In the genomic region with DNA sequence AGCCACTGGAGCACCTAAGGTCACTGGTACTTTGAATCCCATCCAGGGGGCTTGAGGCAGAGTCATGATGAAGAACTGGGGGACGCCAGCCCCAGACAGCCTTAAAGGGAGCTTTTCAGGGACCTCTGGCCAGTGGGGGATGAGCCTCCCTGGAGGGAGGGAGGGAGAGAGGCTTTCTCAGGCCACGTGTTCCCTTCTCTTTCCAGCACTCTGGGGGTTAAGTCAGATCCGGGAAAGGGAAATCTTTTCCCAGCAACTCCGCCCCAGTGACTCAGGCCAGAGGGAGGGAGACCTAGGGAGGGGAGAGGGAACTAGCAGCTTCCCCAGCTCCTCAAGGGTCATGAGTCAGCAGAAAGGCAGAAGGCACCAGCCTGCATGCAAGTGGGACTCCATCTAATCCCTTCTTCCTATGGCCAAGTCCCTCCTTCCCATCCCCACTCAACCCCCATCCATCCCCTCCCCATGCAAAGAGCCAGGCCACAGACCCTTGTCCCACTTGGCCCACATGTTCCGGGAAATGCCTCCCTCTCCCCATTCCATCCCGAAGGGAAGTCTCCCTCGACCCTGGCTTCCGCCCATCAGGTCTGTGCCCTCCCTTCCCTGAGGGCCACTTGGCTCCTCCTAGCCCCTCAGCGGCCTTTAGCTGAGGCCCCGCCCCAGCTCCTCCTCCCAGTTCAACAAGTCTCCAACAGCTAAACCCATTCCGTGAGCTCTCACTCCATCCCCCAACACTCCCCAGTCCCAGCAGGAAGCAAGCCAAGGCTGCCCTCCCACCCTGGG, we compare ENCODE assay signal across 8 cellular contexts. TPM values are rescaled to one million over a fixed set of nuclear protein-coding genes. Genes with fewer than 3 reads are reported as not detected.
DNase-seq lines count a peak whose midpoint lies in the region; ATAC-seq and FAIRE-seq lines count a peak whose summit lies in the region.

No MANE protein-coding gene starts in this region.

- peaks cover 35% of the 10 kb centered on the region for H3K36me3 Mint-ChIP-seq in activated CD4-positive, alpha-beta T cell treated with anti-CD3 and anti-CD28 coated beads for 36 hours (ENCODE audit: low read depth)
- peaks cover 16 to 30% (median 20%) of the 10 kb centered on the region in 3 donors for H3K36me3 Mint-ChIP-seq in immature natural killer cell

- peak overlapping the region; percentile 86 to 97 (median 97) for H3K4me3 ChIP-seq in skeletal muscle tissue (ENCODE audit: low read length in 3 of 3)

- no peaks in the 10 kb centered on the region for H3K27me3 Mint-ChIP-seq in activated CD4-positive, alpha-beta T cell treated with anti-CD3 and anti-CD28 coated beads for 36 hours
- peaks cover 5 to 16% (median 9%) of the 10 kb centered on the region in 3 donors for H3K27me3 Mint-ChIP-seq in immature natural killer cell (ENCODE audit: low read depth in 3 of 3)

- H3K4me1 ChIP-seq in skeletal muscle tissue (ENCODE audit: control insufficient read depth in 3 of 3, insufficient read depth in 3 of 3, low read length in 3 of 3) = peaks cover 74 to 82% (median 75%) of the 10 kb centered on the region in 3 donors

- no peaks in the 10 kb centered on the region for H3K27me3 ChIP-seq in skeletal muscle tissue (ENCODE audit: control insufficient read depth in 3 of 3, insufficient read depth in 3 of 3, low read length in 3 of 3)

- FAIRE-seq in TTC549 (lab: Jason Lieb, UNC) = peak; percentile 34

- H3K27ac Mint-ChIP-seq in activated CD4-positive, alpha-beta T cell treated with anti-CD3 and anti-CD28 coated beads for 36 hours = no peak overlapping the region
- no peak overlapping the region for H3K27ac Mint-ChIP-seq in immature natural killer cell

- peaks cover 28 to 32% (median 29%) of the 10 kb centered on the region in 3 donors for H3K36me3 ChIP-seq in skeletal muscle tissue (ENCODE audit: control insufficient read depth in 3 of 3, insufficient read depth in 3 of 3, low read length in 3 of 3)

- no peak overlapping the region for H3K4me3 Mint-ChIP-seq in activated CD4-positive, alpha-beta T cell treated with anti-CD3 and anti-CD28 coated beads for 36 hours
- no peak overlapping the region for H3K4me3 Mint-ChIP-seq in immature natural killer cell

- H3K9me3 Mint-ChIP-seq in activated CD4-positive, alpha-beta T cell treated with anti-CD3 and anti-CD28 coated beads for 36 hours (ENCODE audit: low read depth) = no peaks in the 10 kb centered on the region
- no peaks in the 10 kb centered on the region for H3K9me3 Mint-ChIP-seq in immature natural killer cell

- POLR2A ChIA-PET in activated CD4-positive, alpha-beta T cell treated with anti-CD3 and anti-CD28 coated beads for 36 hours (lab: Charles Lee) = interaction anchor here (0.9 to 3.1 kb wide), 7 partner anchors 9 to 196 kb away, joined by 3 to 11 read pairs (median 3); partner anchors contain the start of genes TAPBPL and VAMP1

- peak overlapping the region; percentile 98 for H3K27ac ChIP-seq in skeletal muscle tissue (ENCODE audit: low read depth, low read length)

- H3K4me1 Mint-ChIP-seq in activated CD4-positive, alpha-beta T cell treated with anti-CD3 and anti-CD28 coated beads for 36 hours = peaks cover 21% of the 10 kb centered on the region
- peaks cover 4 to 44% of the 10 kb centered on the region in 2 donors for H3K4me1 Mint-ChIP-seq in immature natural killer cell

- ATAC-seq in activated CD4-positive, alpha-beta T cell treated with anti-CD3 and anti-CD28 coated beads for 36 hours = peak; percentile 50
- ATAC-seq in HG03571 (IDR thresholded peaks at IDR 0.05; ENCODE audit: unreplicated experiment) = no peak

- DNase-seq in activated CD4-positive, alpha-beta T cell treated with anti-CD3 and anti-CD28 coated beads for 36 hours = peak; percentile 79
- DNase-seq in activated CD4-positive, alpha-beta T cell treated with anti-CD3 and anti-CD28 coated beads for 1 hour = no peak
- DNase-seq in NCI-H1417 (lab: John Stamatoyannopoulos, UW) = peak; percentile 88 to 91 (median 88)
- DNase-seq in cerebellum (ENCODE audit: low spot score) = peak; percentile 34
- DNase-seq in immature natural killer cell = peak; percentile 59 to 66 (median 63)

- CTCF ChIA-PET in activated CD4-positive, alpha-beta T cell treated with anti-CD3 and anti-CD28 coated beads for 36 hours (lab: Charles Lee) = interaction anchor here (0.5 to 3.4 kb wide), 22 partner anchors 7 to 448 kb away, joined by 3 to 21 read pairs (median 4); no protein-coding TSS in a partner anchor

- H3K9me3 ChIP-seq in skeletal muscle tissue (ENCODE audit: control insufficient read depth in 3 of 3, low read length in 3 of 3) = no peaks in the 10 kb centered on the region

- H3K9ac ChIP-seq in skeletal muscle tissue (ENCODE audit: low read depth in 1 of 3, low read length in 3 of 3) = peak overlapping the region; percentile 87 to 96 (median 88)

- intact Hi-C loops in activated CD4-positive, alpha-beta T cell treated with anti-CD3 and anti-CD28 coated beads for 36 hours (cut with DNase I, micrococcal nuclease) = loop anchor here (1.0 to 5.0 kb wide), 8 partner anchors 27 to 216 kb away; partner anchors contain the start of genes GAPDH (in 2 of the 2) and MRPL51 (in 1 of the 2)

RNA-seq across cellular contexts. Expression of gene TNFRSF1A, which starts 5.6 kb away (rescaled TPM):
- 10 to 100 TPM; 42.1 to 58.7 TPM for total RNA-seq in activated CD4-positive, alpha-beta T cell treated with anti-CD3 and anti-CD28 coated beads for 36 hours
- total RNA-seq in cerebellum (11.1 TPM), skeletal muscle tissue (47.5 TPM)
- polyA plus RNA-seq in immature natural killer cell = 10 to 100 TPM; 37.7 to 89.0 (median 67.0) TPM

RNA-seq across cellular contexts. Expression of gene PLEKHG6, which starts 25.8 kb away (rescaled TPM):
- total RNA-seq in activated CD4-positive, alpha-beta T cell treated with anti-CD3 and anti-CD28 coated beads for 36 hours = not detected
- total RNA-seq in cerebellum (0.64 TPM), skeletal muscle tissue (0.52 TPM)
- under 1 TPM in 2 of 3 donors, not detected in 1; 0.19 to 0.61 TPM for polyA plus RNA-seq in immature natural killer cell

RNA-seq across cellular contexts. Expression of gene SCNN1A, which starts 39.1 kb away (rescaled TPM):
- under 1 TPM in 1 of 2 experiments, not detected in 1; 0.05 TPM for total RNA-seq in activated CD4-positive, alpha-beta T cell treated with anti-CD3 and anti-CD28 coated beads for 36 hours
- total RNA-seq in cerebellum (not detected), skeletal muscle tissue (not detected)
- under 1 TPM in 2 of 3 donors, not detected in 1; 0.10 to 0.64 TPM for polyA plus RNA-seq in immature natural killer cell

RNA-seq across cellular contexts. Expression of gene LTBR, which starts 47.7 kb away (rescaled TPM):
- 1 to 10 TPM in 1 of 2 experiments, under 1 TPM in 1; 0.57 to 1.1 TPM for total RNA-seq in activated CD4-positive, alpha-beta T cell treated with anti-CD3 and anti-CD28 coated beads for 36 hours
- total RNA-seq in cerebellum (3.1 TPM), skeletal muscle tissue (11.0 TPM)
- 1 to 10 TPM; 1.2 to 3.6 (median 2.8) TPM for polyA plus RNA-seq in immature natural killer cell
